19 cellular contexts compared by ENCODE assay signal in genomic region chr17:81027038-81027437, GRCh38. TPM values are rescaled to one million over a fixed set of nuclear protein-coding genes. Genes with fewer than 3 reads are reported as not detected.
DNase-seq lines count a peak whose midpoint lies in the region; ATAC-seq and TF ChIP-seq lines count a peak whose summit lies in the region.
"Had no signal": no experiment of that assay in that cellular context is flagged by ENCODE, and none has a peak within 500 bp of the region (broad histone marks: within the 10 kb centered on the region; RNA-seq: fewer than 3 reads in every experiment).

No MANE protein-coding gene starts in this region.

- intact Hi-C loops in right cardiac atrium (cut with DNase I) (loop anchor here in 1 of 4 donors (5.0 kb wide), 1 partner anchor 70 kb away; no protein-coding TSS in a partner anchor), vagina (cut with DNase I) (no loop called here)

- H3K4me3 ChIP-seq in right cardiac atrium (ENCODE audit: low read length) (no peak overlapping the region), right atrium auricular region (no peak overlapping the region), vagina (peak overlapping the region; percentile 0 to 35)

- DNase-seq in right cardiac atrium (peak in 2 of 3 donors; percentile 47 to 57), right atrium auricular region (ENCODE audit: low spot score) (no peak), mesothelial cell of epicardium (ENCODE audit: low spot score in 2 of 2, unreplicated experiment in 2 of 2) (no peak), vagina (ENCODE audit: extremely low spot score in 2 of 2) (no peak), HCEC 1CT (no peak)
- DNase-seq: activated CD4-positive, CD25-positive, alpha-beta regulatory T cell; activated naive CD8-positive, alpha-beta T cell treated with anti-CD3 and anti-CD28 coated beads, Interleukin-2, amount 50 U/mL, for 24 hours; effector memory CD4-positive, alpha-beta T cell; mesendoderm; NCI-H1092 treated with DMSO at 0.1 percent for 48 hours; NCI-H345; T-helper 17 cell had no signal

- H3K27me3 ChIP-seq in right cardiac atrium (ENCODE audit: control insufficient read depth, insufficient read depth) (no peaks in the 10 kb centered on the region), right atrium auricular region (peaks cover 0 to 3% of the 10 kb centered on the region in 2 donors), vagina (peaks cover 4% of the 10 kb centered on the region)

- peaks cover 0 to 4% (median 0%) of the 10 kb centered on the region in 5 experiments for H3K9me3 Mint-ChIP-seq in brain
- no peaks in the 10 kb centered on the region for H3K9me3 Mint-ChIP-seq in mesothelial cell of epicardium
- H3K9me3 Mint-ChIP-seq: activated T-helper 17 cell treated with anti-CD3 and anti-CD28 coated beads, Interleukin-2, amount 50 U/mL, for 72 hours had no signal

- TF ChIP-seq POLR2A in vagina (IDR thresholded peaks at IDR 0.05), result no peak

- TF ChIP-seq CTCF in right atrium auricular region (IDR thresholded peaks at IDR 0.05) (no peak), brain (conservative IDR thresholded peaks at IDR 0.05) (no peak), mesothelial cell of epicardium (IDR thresholded peaks at IDR 0.05; ENCODE audit: unreplicated experiment) (no peak), vagina (IDR thresholded peaks at IDR 0.05) (no peak)

- H3K36me3 ChIP-seq in right atrium auricular region, result no peaks in the 10 kb centered on the region
- peaks cover 0 to 3% of the 10 kb centered on the region in 2 donors for H3K36me3 ChIP-seq in vagina

- 54% methylated on average over 15 of the region's 15 CpGs for WGBS in right cardiac atrium

- no peak overlapping the region for H3K27ac ChIP-seq in right cardiac atrium (ENCODE audit: low read length)
- H3K27ac ChIP-seq in right atrium auricular region, result no peak overlapping the region
- peak overlapping the region; percentile 45 for H3K27ac ChIP-seq in vagina
- H3K27ac ChIP-seq: KMS-11 had no signal

- H3K27me3 Mint-ChIP-seq in brain, result peaks cover 4% of the 10 kb centered on the region
- peaks cover 3% of the 10 kb centered on the region for H3K27me3 Mint-ChIP-seq in mesothelial cell of epicardium (ENCODE audit: low read depth)

- ATAC-seq in right cardiac atrium, result no peak
- no peak for ATAC-seq in HG02763 (IDR thresholded peaks at IDR 0.05; ENCODE audit: unreplicated experiment)
- ATAC-seq in HG03139 (IDR thresholded peaks at IDR 0.05; ENCODE audit: unreplicated experiment), result no peak
- ATAC-seq: activated naive CD8-positive, alpha-beta T cell treated with anti-CD3 and anti-CD28 coated beads, Interleukin-2, amount 50 U/mL, for 24 hours; Right ventricle myocardium inferior; sciatic nerve; T-helper 17 cell had no signal

- peaks cover 74% of the 10 kb centered on the region for H3K4me1 Mint-ChIP-seq in brain
- peaks cover 33% of the 10 kb centered on the region for H3K4me1 Mint-ChIP-seq in mesothelial cell of epicardium

- H3K9me3 ChIP-seq in right cardiac atrium (ENCODE audit: control insufficient read depth, low read length) (no peaks in the 10 kb centered on the region), right atrium auricular region (no peaks in the 10 kb centered on the region), vagina (no peaks in the 10 kb centered on the region)

- no peaks in the 10 kb centered on the region for H3K36me3 Mint-ChIP-seq in brain
- no peaks in the 10 kb centered on the region for H3K36me3 Mint-ChIP-seq in mesothelial cell of epicardium

- peak overlapping the region; percentile 58 to 99 (median 86) for H3K27ac Mint-ChIP-seq in brain
- peak overlapping the region; percentile 18 for H3K27ac Mint-ChIP-seq in mesothelial cell of epicardium
- H3K27ac Mint-ChIP-seq: activated naive CD8-positive, alpha-beta T cell treated with anti-CD3 and anti-CD28 coated beads, Interleukin-2, amount 50 U/mL, for 24 hours; activated T-helper 17 cell treated with anti-CD3 and anti-CD28 coated beads, Interleukin-2, amount 50 U/mL, for 72 hours; T-helper 17 cell had no signal

- H3K4me3 Mint-ChIP-seq in brain (peak overlapping the region; percentile 1 to 44 (median 9)), mesothelial cell of epicardium (peak overlapping the region; percentile 15)
- H3K4me3 Mint-ChIP-seq: activated naive CD8-positive, alpha-beta T cell treated with anti-CD3 and anti-CD28 coated beads, Interleukin-2, amount 50 U/mL, for 24 hours; activated T-helper 17 cell treated with anti-CD3 and anti-CD28 coated beads, Interleukin-2, amount 50 U/mL, for 72 hours; T-helper 17 cell had no signal

- H3K4me1 ChIP-seq in right cardiac atrium (ENCODE audit: control insufficient read depth, insufficient read depth, low read length) (peaks cover 12% of the 10 kb centered on the region), right atrium auricular region (peaks cover 0 to 26% of the 10 kb centered on the region in 2 donors), vagina (peaks cover 32% of the 10 kb centered on the region)

RNA-seq across cellular contexts. Expression of gene BAIAP2, which starts 7.9 kb away (rescaled TPM):
- total RNA-seq in right cardiac atrium, result 10 to 100 TPM; 20.5 to 39.5 (median 33.8) TPM
- 31.8 TPM for polyA plus RNA-seq in right cardiac atrium
- 10 to 100 TPM; 27.9 to 36.5 TPM for total RNA-seq in right atrium auricular region
- polyA plus RNA-seq in brain (ENCODE audit: insufficient read depth, low read depth, low replicate concordance), result 87.8 TPM
- total RNA-seq in mesothelial cell of epicardium, result 46.5 to 48.9 TPM (median 47.6 TPM) in 3 replicates
- total RNA-seq in vagina, result 113 TPM

RNA-seq across cellular contexts. Expression of gene CHMP6, which starts 35.4 kb away (rescaled TPM):
- total RNA-seq in right cardiac atrium (10 to 100 TPM; 18.4 to 22.5 (median 19.7) TPM), right atrium auricular region (10 to 100 TPM; 12.9 to 17.5 TPM), mesothelial cell of epicardium (23.1 to 26.9 TPM (median 26.5 TPM) in 3 replicates), vagina (31.7 TPM)
- polyA plus RNA-seq in right cardiac atrium (24.6 TPM), brain (ENCODE audit: insufficient read depth, low read depth, low replicate concordance) (35.2 TPM)

Comparison
In these comparisons a context has a peak if more than half of its experiments do, and no peak if none do; other contexts are left out.
1. DNase-seq: peak in right cardiac atrium (2 of 3); none in right atrium auricular region (single experiment), mesothelial cell of epicardium (0 of 2), vagina (0 of 2) and HCEC 1CT (single experiment).
2. H3K4me3 ChIP-seq: peak in vagina (2 of 2); none in right cardiac atrium (single experiment) and right atrium auricular region (0 of 2).